ENCODE assay signal across 26 cellular contexts in genomic region chr10:24854256-24854655, GRCh38.
"Had no signal": no experiment of that assay in that cellular context is flagged by ENCODE, and none has a peak within 500 bp of the region (broad histone marks: within the 10 kb centered on the region; RNA-seq: fewer than 3 reads in every experiment).

No MANE protein-coding gene starts in this region.

- H3K36me3 ChIP-seq: gastrocnemius medialis, lower lobe of right lung, sigmoid colon, thoracic aorta, tibial nerve, upper lobe of left lung had no signal

- FAIRE-seq: keratinocyte, urothelium cell line had no signal

- H3K9me3 ChIP-seq: gastrocnemius medialis, lower lobe of right lung, psoas muscle, sigmoid colon, thoracic aorta, tibial nerve, upper lobe of left lung had no signal

- H3K4me1 ChIP-seq: gastrocnemius medialis, lower lobe of right lung, psoas muscle, sigmoid colon, upper lobe of left lung had no signal

- H3K27ac ChIP-seq: epithelial cell of prostate, gastrocnemius medialis, lower lobe of right lung, psoas muscle, sigmoid colon, thoracic aorta, tibial nerve, upper lobe of left lung had no signal

- DNase-seq: cortex of kidney; dorsolateral prefrontal cortex; effector CD4-positive, alpha-beta T cell; gastrocnemius medialis; head of caudate nucleus; left ventricle myocardium superior; lower lobe of right lung; naive thymus-derived CD8-positive, alpha-beta T cell; nephron progenitor cell; nucleus accumbens; posterior cingulate gyrus; psoas muscle; right cardiac atrium; sigmoid colon; stimulated activated CD4-positive, alpha-beta T cell treated with anti-CD3 and anti-CD28 coated beads, Interleukin-2, amount 100 ng/mL, for 24 hours; stimulated activated CD4-positive, alpha-beta T cell treated with anti-CD3 and anti-CD28 coated beads, Interleukin-4, amount 100 ng/mL, for 24 hours; stimulated activated naive CD4-positive, alpha-beta T cell treated with Interleukin-2 at 50 U/mL for 16 hours; substantia nigra; upper lobe of left lung had no signal

- H3K4me3 ChIP-seq: dorsolateral prefrontal cortex, gastrocnemius medialis, lower lobe of right lung, psoas muscle, sigmoid colon, thoracic aorta, tibial nerve, upper lobe of left lung had no signal

- ATAC-seq: esophagus mucosa; gastrocnemius medialis; left ventricle myocardium superior; lower lobe of right lung; naive thymus-derived CD8-positive, alpha-beta T cell; psoas muscle; right cardiac atrium; stimulated activated effector memory CD8-positive, alpha-beta T cell treated with anti-CD3 and anti-CD28 coated beads, Interleukin-12 subunit alpha, Interleukin-12 subunit beta, amount 100 ng/mL, for 72 hours had no signal

- H3K27me3 ChIP-seq: dorsolateral prefrontal cortex, gastrocnemius medialis, sigmoid colon, upper lobe of left lung had no signal
